In the genomic region with DNA sequence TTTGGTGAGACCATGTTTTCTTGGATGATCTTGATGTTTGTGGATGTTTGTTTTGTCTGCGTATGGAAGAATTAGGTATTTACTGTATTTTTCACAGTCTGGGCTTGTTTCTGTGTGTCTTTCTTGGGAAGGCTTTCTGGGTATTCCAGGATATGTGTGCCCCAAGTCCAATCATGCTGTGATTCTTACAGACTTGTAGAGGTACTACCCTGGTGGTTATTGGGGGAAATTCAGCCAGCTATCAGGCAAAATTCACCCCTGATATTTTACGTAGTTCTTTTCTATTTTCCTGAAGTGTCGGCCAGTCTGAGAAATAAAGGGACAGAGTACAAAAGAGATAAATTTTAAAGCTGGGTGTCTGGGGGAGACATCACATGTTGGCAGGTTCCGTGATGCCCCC, we compare ENCODE assay signal across 14 cellular contexts. TPM values are rescaled to one million over a fixed set of nuclear protein-coding genes. Genes with fewer than 3 reads are reported as not detected.
DNase-seq lines count a peak whose midpoint lies in the region; ATAC-seq and TF ChIP-seq lines count a peak whose summit lies in the region.
"Had no signal": no experiment of that assay in that cellular context is flagged by ENCODE, and none has a peak within 500 bp of the region (broad histone marks: within the 10 kb centered on the region; RNA-seq: fewer than 3 reads in every experiment).

No MANE protein-coding gene starts in this region.

- H3K4me3 ChIP-seq in BJ (ENCODE audit: low read depth, low read length) = no peak overlapping the region
- H3K4me3 ChIP-seq in fibroblast of villous mesenchyme (ENCODE audit: low read depth, low read length) = no peak overlapping the region
- H3K4me3 ChIP-seq: heart left ventricle, skin epidermis had no signal

- CTCF ChIA-PET in BJ (lab: Yijun Ruan, JAX) = no interaction called here

- DNase-seq in BJ (ENCODE audit: low read depth) (no peak), fibroblast of villous mesenchyme (ENCODE audit: low read depth) (no peak), NK-92 (lab: John Stamatoyannopoulos, UW; ENCODE audit: unreplicated experiment) (no peak)
- DNase-seq: effector memory CD4-positive, alpha-beta T cell; heart left ventricle; Karpas-422; left ventricle myocardium superior; NCI-H2029 treated with DMSO at 0.1 percent for 48 hours; NCI-H82 had no signal

- peak; percentile 26; the same call in 1 of the 2 replicates for TF ChIP-seq CTCF in BJ (IDR thresholded peaks at IDR 0.05; ENCODE audit: insufficient read depth, low read depth, low read length)
- peak; percentile 45; the same call in 2 of the 3 replicates for TF ChIP-seq CTCF in GM12872 (IDR thresholded peaks at IDR 0.05; ENCODE audit: insufficient read depth, low read depth, low read length)
- peak; percentile 35 for TF ChIP-seq CTCF in fibroblast of villous mesenchyme (IDR thresholded peaks at IDR 0.05; ENCODE audit: insufficient read depth, low read depth, low read length)

- no peak overlapping the region for H3K4me3 Mint-ChIP-seq in activated T-helper 17 cell treated with anti-CD3 and anti-CD28 coated beads, Interleukin-2, amount 50 U/mL, for 72 hours

- no peaks in the 10 kb centered on the region for H3K36me3 ChIP-seq in BJ (ENCODE audit: control insufficient read depth, insufficient read depth, low read length)
- H3K36me3 ChIP-seq: heart left ventricle had no signal

- H3K36me3 Mint-ChIP-seq in activated T-helper 17 cell treated with anti-CD3 and anti-CD28 coated beads, Interleukin-2, amount 50 U/mL, for 72 hours (ENCODE audit: low read depth) = peaks cover 31% of the 10 kb centered on the region

- POLR2A ChIA-PET in BJ (lab: Charles Lee) = no interaction called here

- peak overlapping the region; percentile 60 for H3K27ac Mint-ChIP-seq in activated T-helper 17 cell treated with anti-CD3 and anti-CD28 coated beads, Interleukin-2, amount 50 U/mL, for 72 hours

- no peaks in the 10 kb centered on the region for H3K9me3 Mint-ChIP-seq in activated T-helper 17 cell treated with anti-CD3 and anti-CD28 coated beads, Interleukin-2, amount 50 U/mL, for 72 hours

- H3K27me3 ChIP-seq in BJ (ENCODE audit: control insufficient read depth, insufficient read depth, low read length) = no peaks in the 10 kb centered on the region
- H3K27me3 ChIP-seq: heart left ventricle had no signal

- no peaks in the 10 kb centered on the region for H3K27me3 Mint-ChIP-seq in activated T-helper 17 cell treated with anti-CD3 and anti-CD28 coated beads, Interleukin-2, amount 50 U/mL, for 72 hours

- no peak for ATAC-seq in activated T-helper 17 cell treated with anti-CD3 and anti-CD28 coated beads, Interleukin-2, amount 50 U/mL, for 72 hours (replicated peaks)
- ATAC-seq in HG02981 (IDR thresholded peaks at IDR 0.05; ENCODE audit: unreplicated experiment) (no peak), GM19035 (IDR thresholded peaks at IDR 0.05; ENCODE audit: unreplicated experiment) (no peak)
- ATAC-seq: heart left ventricle, left ventricle myocardium superior had no signal

- peaks cover 29% of the 10 kb centered on the region for H3K4me1 Mint-ChIP-seq in activated T-helper 17 cell treated with anti-CD3 and anti-CD28 coated beads, Interleukin-2, amount 50 U/mL, for 72 hours

RNA-seq across cellular contexts. Expression of a gene that starts 33.4 kb away (rescaled TPM):
- 29.1 and 33.8 TPM in 2 replicates for polyA plus RNA-seq in BJ (2011; rRNA removed)
- polyA minus RNA-seq in BJ (2011; rRNA and poly(A)+ RNA removed) = 17.0 and 25.6 TPM in 2 replicates
- total RNA-seq in activated T-helper 17 cell treated with anti-CD3 and anti-CD28 coated beads, Interleukin-2, amount 50 U/mL, for 72 hours = 1 to 10 TPM; 1.7 to 2.5 TPM
- 15.1 and 20.0 TPM in 2 replicates for total RNA-seq in fibroblast of villous mesenchyme
